In genomic region chr6:25671652-25672051, GRCh38 we compare ENCODE assay signal across 16 cellular contexts. TPM values are rescaled to one million over a fixed set of nuclear protein-coding genes. Genes with fewer than 3 reads are reported as not detected.
"Had no signal": no experiment of that assay in that cellular context is flagged by ENCODE, and none has a peak within 500 bp of the region (broad histone marks: within the 10 kb centered on the region; RNA-seq: fewer than 3 reads in every experiment).

No MANE protein-coding gene starts in this region.

- DNase-seq: effector memory CD8-positive, alpha-beta T cell; esophagus squamous epithelium; foreskin fibroblast; head of caudate nucleus; hippocampal formation; kidney glomerular epithelial cell; naive B cell; stimulated activated CD4-positive, alpha-beta T cell treated with anti-CD3 and anti-CD28 coated beads, Interleukin-12 subunit alpha, Interleukin-12 subunit beta, amount 100 ng/mL, for 4 hours; stimulated activated naive CD4-positive, alpha-beta T cell had no signal

- FAIRE-seq: small intestine, urothelium cell line had no signal

- H3K27ac ChIP-seq: esophagus squamous epithelium, right atrium auricular region had no signal

- H3K4me1 Mint-ChIP-seq: naive B cell, nephron had no signal

- H3K36me3 Mint-ChIP-seq: naive B cell had no signal

- H3K9me3 Mint-ChIP-seq: effector memory CD8-positive, alpha-beta T cell; naive B cell; nephron had no signal

- H3K9me3 ChIP-seq: esophagus squamous epithelium, right atrium auricular region had no signal

- H3K4me1 ChIP-seq: esophagus squamous epithelium, right atrium auricular region had no signal

- ATAC-seq: effector memory CD8-positive, alpha-beta T cell had no signal

- H3K4me3 Mint-ChIP-seq: effector memory CD8-positive, alpha-beta T cell; naive B cell; nephron had no signal

- H3K27me3 ChIP-seq: right atrium auricular region had no signal

- H3K4me3 ChIP-seq: esophagus squamous epithelium, right atrium auricular region had no signal

- H3K27ac Mint-ChIP-seq: effector memory CD8-positive, alpha-beta T cell had no signal

- H3K36me3 ChIP-seq: esophagus squamous epithelium, right atrium auricular region had no signal

RNA-seq across cellular contexts. Expression of gene SCGN, which starts 19.6 kb away (rescaled TPM):
- total RNA-seq: epithelial cell of proximal tubule, esophagus squamous epithelium, lung microvascular endothelial cell, pulmonary artery endothelial cell had no signal
